In genomic region chr9:18350036-18350435, GRCh38 we compare ENCODE assay signal across 1 cellular context.
TF ChIP-seq lines count a peak whose summit lies in the region.

No MANE protein-coding gene starts in this region.

TF ChIP-seq in WTC11, 78 proteins besides CTCF, POLR2A, EP300 and RAD21 (continued from another document):
- TF ChIP-seq E2F1 (CRISPR knock-in tag; IDR thresholded peaks at IDR 0.05) (no peak), ESRRA (CRISPR knock-in tag; IDR thresholded peaks at IDR 0.05; ENCODE audit: borderline replicate concordance) (no peak), MLX (CRISPR knock-in tag; IDR thresholded peaks at IDR 0.05) (no peak), ZNF232 (CRISPR knock-in tag; IDR thresholded peaks at IDR 0.05) (no peak), ZNF671 (CRISPR knock-in tag; IDR thresholded peaks at IDR 0.05) (no peak), KAT7 (CRISPR knock-in tag; IDR thresholded peaks at IDR 0.05; ENCODE audit: borderline replicate concordance) (no peak), SP1 (CRISPR knock-in tag; conservative IDR thresholded peaks at IDR 0.05) (no peak)
